Comparison of ENCODE assay signal across 1 cellular context in genomic region chr16:83603981-83604570, GRCh38.
TF ChIP-seq lines count a peak whose summit lies in the region.

No MANE protein-coding gene starts in this region.

TF ChIP-seq in GM23338, 12 proteins besides CTCF, POLR2A, EP300 and RAD21 (continued from another document):
- no peak for TF ChIP-seq ZNF331 (CRISPR knock-in tag; IDR thresholded peaks at IDR 0.05; ENCODE audit: low read depth)
TF ChIP-seq in GM23338: peak in this region for 0.
